18 cellular contexts compared by ENCODE assay signal in genomic region chr5:13540154-13540815, GRCh38.
DNase-seq lines count a peak whose midpoint lies in the region; ATAC-seq, FAIRE-seq and TF ChIP-seq lines count a peak whose summit lies in the region.
"Had no signal": no experiment of that assay in that cellular context is flagged by ENCODE, and none has a peak within 500 bp of the region (broad histone marks: within the 10 kb centered on the region; RNA-seq: fewer than 3 reads in every experiment).

No MANE protein-coding gene starts in this region.

- H3K9me3 ChIP-seq in NT2/D1 (ENCODE audit: insufficient read depth, low read length) (no peaks in the 10 kb centered on the region), H1 (ENCODE audit: insufficient read depth in 2 of 2, low read depth in 1 of 2, low read length in 1 of 2) (peaks cover 0 to 4% of the 10 kb centered on the region in 2 experiments; a peak in 1 of 4 replicates), vagina (no peaks in the 10 kb centered on the region)

- no peak overlapping the region for H3K4ac ChIP-seq in H1 (replicated peaks; ENCODE audit: insufficient read length, low read depth, low read length)

- H3K4me1 ChIP-seq in GM23338 (ENCODE audit: insufficient read depth) (peaks cover 12% of the 10 kb centered on the region; the same call in 1 of the 2 replicates), NT2/D1 (ENCODE audit: insufficient read depth, insufficient read length) (no peaks in the 10 kb centered on the region), H1 (replicated peaks in 1 of 4; ENCODE audit: control insufficient read depth in 3 of 4, insufficient read depth in 4 of 4, low read length in 3 of 4) (peaks cover 0 to 2% (median 0%) of the 10 kb centered on the region in 4 experiments; a peak in 2 of 7 replicates), vagina (no peaks in the 10 kb centered on the region)

- H3K36me3 Mint-ChIP-seq in GM23338 (ENCODE audit: low read depth), result no peaks in the 10 kb centered on the region
- H3K36me3 Mint-ChIP-seq: CD8-positive, alpha-beta T cell; IgD-negative memory B cell had no signal

- TF ChIP-seq CTCF in GM23338 (conservative IDR thresholded peaks at IDR 0.05; ENCODE audit: low read depth in 2 of 2) (no peak), H1 (IDR thresholded peaks at IDR 0.05; ENCODE audit: control extremely low read depth in 1 of 3, insufficient read depth in 1 of 3, low read depth in 1 of 3, low read length in 3 of 3) (no peak), vagina (IDR thresholded peaks at IDR 0.05) (no peak)

- peaks cover 9% of the 10 kb centered on the region for H3K4me1 Mint-ChIP-seq in GM23338
- H3K4me1 Mint-ChIP-seq: B cell, IgD-negative memory B cell had no signal

- CTCF ChIA-PET in H1 (lab: Charles Lee; ENCODE audit: partially characterized antibody), result no interaction called here

- no peaks in the 10 kb centered on the region for H4K20me1 ChIP-seq in GM23338 (replicated peaks; ENCODE audit: insufficient read depth)
- H4K20me1 ChIP-seq in H1 (replicated peaks in 1 of 2; ENCODE audit: control insufficient read depth in 1 of 2, insufficient read depth in 2 of 2, low read length in 2 of 2), result no peaks in the 10 kb centered on the region
- H4K20me1 ChIP-seq: BLaER1 treated with 17β-estradiol and CSF1 and Interleukin-3, amounts not matched to agents 10 nM and 100 nM had no signal

- H3K79me2 ChIP-seq in GM23338 (replicated peaks; ENCODE audit: insufficient read depth), result no peaks in the 10 kb centered on the region
- no peaks in the 10 kb centered on the region for H3K79me2 ChIP-seq in H1 (ENCODE audit: control insufficient read depth in 1 of 2, insufficient read depth in 2 of 2, low read length in 2 of 2)

- H3K79me1 ChIP-seq in H1 (ENCODE audit: low read depth, low read length), result no peaks in the 10 kb centered on the region

- H2AFZ ChIP-seq in GM23338, result no peak overlapping the region
- no peak overlapping the region for H2AFZ ChIP-seq in H1 (ENCODE audit: low read length)

- H3K27me3 Mint-ChIP-seq in GM23338 (ENCODE audit: insufficient read depth, low read depth, poor library complexity), result no peaks in the 10 kb centered on the region
- H3K27me3 Mint-ChIP-seq: B cell, IgD-negative memory B cell had no signal

- peak; percentile 64 for ATAC-seq in GM23338
- no peak for ATAC-seq in HG02623 (IDR thresholded peaks at IDR 0.05; ENCODE audit: unreplicated experiment)
- ATAC-seq: CD8-positive, alpha-beta T cell had no signal

- TF ChIP-seq RAD21 in H1 (IDR thresholded peaks at IDR 0.05 in 1 of 2, conservative IDR thresholded peaks at IDR 0.05 in 1 of 2; ENCODE audit: low read depth in 2 of 2, low read length in 2 of 2), result no peak

- H3K27ac Mint-ChIP-seq in GM23338, result peak overlapping the region; percentile 56
- H3K27ac Mint-ChIP-seq: B cell; CD8-positive, alpha-beta T cell; IgD-negative memory B cell had no signal

- no peak overlapping the region for H2BK20ac ChIP-seq in H1 (ENCODE audit: low read length)

- H2BK120ac ChIP-seq in H1 (replicated peaks; ENCODE audit: low read depth, low read length), result no peak overlapping the region

- H3K36me3 ChIP-seq in GM23338 (ENCODE audit: insufficient read depth) (no peaks in the 10 kb centered on the region), NT2/D1 (ENCODE audit: insufficient read depth, insufficient read length, low read length) (no peaks in the 10 kb centered on the region), H1 (ENCODE audit: control insufficient read depth in 2 of 4, insufficient read depth in 4 of 4, low read length in 3 of 4) (no peaks in the 10 kb centered on the region), vagina (no peaks in the 10 kb centered on the region)
- H3K36me3 ChIP-seq: BLaER1 treated with 17β-estradiol and CSF1 and Interleukin-3, amounts not matched to agents 10 nM and 100 nM had no signal

- TF ChIP-seq POLR2A in H1 (IDR thresholded peaks at IDR 0.05; ENCODE audit: control extremely low read depth in 1 of 2, low read depth in 2 of 2, low read length in 2 of 2) (no peak), vagina (IDR thresholded peaks at IDR 0.05) (no peak)

- H2BK15ac ChIP-seq in H1 (ENCODE audit: low read length), result no peak overlapping the region

- FAIRE-seq in H1 (lab: Jason Lieb, UNC), result peak; percentile 63

- POLR2A ChIA-PET in H1 (lab: Charles Lee; ENCODE audit: partially characterized antibody), result no interaction called here

- H3K23me2 ChIP-seq in H1 (ENCODE audit: low read depth, low read length), result no peaks in the 10 kb centered on the region

- no peak overlapping the region for H3K56ac ChIP-seq in H1 (replicated peaks; ENCODE audit: insufficient read length, low read depth, low read length)

- no peak overlapping the region for H3K14ac ChIP-seq in H1 (ENCODE audit: insufficient read length)

- H3K9ac ChIP-seq in NT2/D1 (ENCODE audit: insufficient read length, low read depth) (no peak overlapping the region), H1 (replicated peaks in 1 of 4; ENCODE audit: extremely low read depth in 1 of 4, low read depth in 3 of 4, low read length in 3 of 4) (no peak overlapping the region)
- H3K9ac ChIP-seq: BLaER1 treated with 17β-estradiol and CSF1 and Interleukin-3, amounts not matched to agents 10 nM and 100 nM had no signal

- H3K27ac ChIP-seq in GM23338 (ENCODE audit: low read depth) (no peak overlapping the region), H1 (ENCODE audit: low read depth, low read length) (no peak overlapping the region), vagina (no peak overlapping the region)
- H3K27ac ChIP-seq: BLaER1 treated with 17β-estradiol and CSF1 and Interleukin-3, amounts not matched to agents 10 nM and 100 nM; HL-60 had no signal

- intact Hi-C loops in vagina (cut with DNase I), result no loop called here

- no peak overlapping the region for H4K91ac ChIP-seq in H1 (replicated peaks; ENCODE audit: insufficient read length, low read length)

- H3K27me3 ChIP-seq in GM23338 (ENCODE audit: insufficient read depth), result no peaks in the 10 kb centered on the region
- no peaks in the 10 kb centered on the region for H3K27me3 ChIP-seq in NT2/D1 (ENCODE audit: insufficient read depth, insufficient read length)
- H3K27me3 ChIP-seq in H1 (replicated peaks in 1 of 4; ENCODE audit: control insufficient read depth in 3 of 4, extremely low read depth in 1 of 4, insufficient read depth in 3 of 4, low read length in 3 of 4), result no peaks in the 10 kb centered on the region
- H3K27me3 ChIP-seq in vagina, result no peaks in the 10 kb centered on the region

- H3K18ac ChIP-seq in H1 (ENCODE audit: extremely low read depth, low read length), result no peak overlapping the region

- DNase-seq in GM23338 (ENCODE audit: low spot score) (peak; percentile 27), NT2/D1 (ENCODE audit: low read depth, low spot score) (peak; percentile 3), H1 (ENCODE audit: low read depth in 1 of 2, low spot score in 2 of 2) (no peak), middle frontal gyrus (ENCODE audit: extremely low spot score, low spot score) (peak; percentile 26), vagina (ENCODE audit: extremely low spot score in 2 of 2) (no peak), NCI-H524 treated with DMSO at 0.1 percent for 48 hours (lab: John Stamatoyannopoulos, UW) (no peak), NCI-H2107 treated with DMSO at 0.1 percent for 48 hours (lab: John Stamatoyannopoulos, UW; ENCODE audit: unreplicated experiment) (no peak)
- DNase-seq: 8988T; Calu3; CD8-positive, alpha-beta T cell; DMS79 treated with DMSO at 0.1 percent for 48 hours; GF-D8; HCEC 1CT had no signal

- H3K9me2 ChIP-seq in GM23338 (ENCODE audit: insufficient read depth), result peaks cover 7% of the 10 kb centered on the region; the same call in 1 of the 2 replicates

- H3K4me2 ChIP-seq in GM23338 (peak overlapping the region; percentile 53), H1 (ENCODE audit: insufficient read depth in 1 of 2, low read depth in 2 of 2, low read length in 2 of 2) (peak overlapping the region; percentile 35 to 36; a peak in 2 of 4 replicates)
- H3K4me2 ChIP-seq: BLaER1 treated with 17β-estradiol and CSF1 and Interleukin-3, amounts not matched to agents 10 nM and 100 nM had no signal

- H2AK5ac ChIP-seq in H1 (ENCODE audit: low read depth, low read length), result no peak overlapping the region

- no peak overlapping the region for H2BK12ac ChIP-seq in H1 (ENCODE audit: low read depth, low read length)

- H3F3A ChIP-seq in GM23338 (replicated peaks; ENCODE audit: low read depth), result no peaks in the 10 kb centered on the region

- H3K4me3 ChIP-seq in GM23338, result no peak overlapping the region
- no peak overlapping the region for H3K4me3 ChIP-seq in NT2/D1 (ENCODE audit: insufficient read length, low read depth)
- H3K4me3 ChIP-seq in H1 (ENCODE audit: extremely low read depth in 1 of 4, insufficient read depth in 2 of 4, low read depth in 3 of 4, low read length in 4 of 4), result no peak overlapping the region
- no peak overlapping the region for H3K4me3 ChIP-seq in vagina
- H3K4me3 ChIP-seq: BLaER1 treated with 17β-estradiol and CSF1 and Interleukin-3, amounts not matched to agents 10 nM and 100 nM had no signal

- 95% methylated on average over 2 of the region's 2 CpGs; no CpG with 5 or more reads in 1 of the 2 experiments for WGBS in H1 (ENCODE audit: extremely low coverage in 1 of 2, insufficient coverage in 1 of 2, insufficient read length in 1 of 2, insufficient replicate concordance in 2 of 2, low coverage in 1 of 2, low lambda C conversion rate in 2 of 2, missing lambda C conversion rate in 1 of 2), 2 experiments

- H3K4me3 Mint-ChIP-seq in GM23338, result no peak overlapping the region
- H3K4me3 Mint-ChIP-seq: B cell; CD8-positive, alpha-beta T cell; IgD-negative memory B cell had no signal

- no peak overlapping the region for H2BK5ac ChIP-seq in H1 (ENCODE audit: low read depth, low read length)

- H3K9me3 Mint-ChIP-seq in GM23338, result peaks cover 3% of the 10 kb centered on the region; the same call in 1 of the 3 replicates

- TF ChIP-seq EP300 in H1 (IDR thresholded peaks at IDR 0.05; ENCODE audit: borderline replicate concordance in 1 of 2, low read depth in 2 of 2, low read length in 2 of 2), result no peak

- no peak overlapping the region for H4K5ac ChIP-seq in H1 (ENCODE audit: insufficient read length, low read depth, low read length)

- no peak overlapping the region for H4K8ac ChIP-seq in H1 (ENCODE audit: extremely low read depth, insufficient read depth, low read length)

- H3K23ac ChIP-seq in H1 (ENCODE audit: insufficient read length), result no peak overlapping the region

TF ChIP-seq in GM23338, 12 proteins besides CTCF, POLR2A, EP300 and RAD21 (continues in another document):
- 0 out of 2 replicates have a peak, but pooled peaks have one; percentile 27 for TF ChIP-seq NANOG (IDR thresholded peaks at IDR 0.05; ENCODE audit: borderline replicate concordance)

TF ChIP-seq in H1, 55 proteins besides CTCF, POLR2A, EP300 and RAD21 (continues in another document):
- TF ChIP-seq EGR1 (IDR thresholded peaks at IDR 0.05; ENCODE audit: borderline replicate concordance, low read depth, low read length) (no peak), RFX5 (IDR thresholded peaks at IDR 0.05; ENCODE audit: borderline replicate concordance, low read depth, low read length) (no peak), ATF3 (IDR thresholded peaks at IDR 0.05; ENCODE audit: insufficient read depth, low read depth, low read length) (no peak), HDAC2 (IDR thresholded peaks at IDR 0.05; ENCODE audit: borderline replicate concordance in 1 of 2, low read depth in 2 of 2, low read length in 2 of 2) (no peak)

Comparison
In these comparisons a context has a peak if more than half of its experiments do, and no peak if none do; other contexts are left out.
1. DNase-seq: peak in GM23338 (single experiment), NT2/D1 (single experiment) and middle frontal gyrus (single experiment); none in H1 (0 of 2), vagina (0 of 2), NCI-H524 treated with DMSO at 0.1 percent for 48 hours (single experiment) and NCI-H2107 treated with DMSO at 0.1 percent for 48 hours (single experiment).